Comparison of ENCODE assay signal across 27 cellular contexts in genomic region chr2:157238296-157238695, GRCh38. TPM values are rescaled to one million over a fixed set of nuclear protein-coding genes. Genes with fewer than 3 reads are reported as not detected.
"Had no signal": no experiment of that assay in that cellular context is flagged by ENCODE, and none has a peak within 500 bp of the region (broad histone marks: within the 10 kb centered on the region; RNA-seq: fewer than 3 reads in every experiment).

No MANE protein-coding gene starts in this region.

- H3K27me3 ChIP-seq: MG63 had no signal

- H3K36me3 Mint-ChIP-seq: IgD-negative memory B cell had no signal

- H3K9me3 ChIP-seq: MG63, SK-N-SH had no signal

- H3K4me1 Mint-ChIP-seq: IgD-negative memory B cell had no signal

- ATAC-seq: HepG2, Panc1, PC-3 had no signal

- H3K9me3 Mint-ChIP-seq: IgD-negative memory B cell had no signal

- H3K36me3 ChIP-seq: MG63 had no signal

- DNase-seq: KBM-7, MG63, NCI-H1092, NCI-H1105 treated with DMSO at 0.1 percent for 48 hours, NCI-H1417 treated with DMSO at 0.1 percent for 48 hours, NCI-H146, NCI-H1694 treated with DMSO at 0.1 percent for 48 hours, NCI-H2029, NCI-H2081 treated with DMSO at 0.1 percent for 48 hours, NCI-H2171, NCI-H226, NCI-H446, NCI-H510A, NCI-H524 treated with DMSO at 0.1 percent for 48 hours, NCI-H69, NCI-H774, PC-3, SHP77, SK-N-SH, SW 1271 had no signal

- H3K27ac Mint-ChIP-seq: IgD-negative memory B cell had no signal

- H3K27ac ChIP-seq: RWPE1 had no signal

- H3K4me3 Mint-ChIP-seq: IgD-negative memory B cell had no signal

- H3K9ac ChIP-seq: SK-N-SH had no signal

- H3K4me2 ChIP-seq: SK-N-SH had no signal

- H3K4me3 ChIP-seq: MG63 had no signal

RNA-seq across cellular contexts. Expression of gene GALNT5, which starts 19.2 kb away (rescaled TPM):
- total RNA-seq: HepG2, HT1080, OCI-LY7, SK-MEL-5 had no signal
- polyA plus RNA-seq: HepG2, IgD-negative memory B cell had no signal
